In genomic region chr5:106876665-106877194, GRCh38 we compare ENCODE assay signal across 22 cellular contexts.
DNase-seq lines count a peak whose midpoint lies in the region; TF ChIP-seq lines count a peak whose summit lies in the region.
"Had no signal": no experiment of that assay in that cellular context is flagged by ENCODE, and none has a peak within 500 bp of the region (broad histone marks: within the 10 kb centered on the region; RNA-seq: fewer than 3 reads in every experiment).

No MANE protein-coding gene starts in this region.

- POLR2A ChIA-PET in activated CD4-positive, alpha-beta T cell treated with anti-CD3 and anti-CD28 coated beads, Interleukin-2, amount 10 ng/mL, durations not matched to agents 7 days and 5 days (lab: Charles Lee), result no interaction called here

- BruUV-seq in mammary epithelial cell (replicated peaks; lab: Mats Ljungman, UMichigan), result no TSS peak

- H3K9me3 Mint-ChIP-seq in activated CD4-positive, alpha-beta T cell treated with anti-CD3 and anti-CD28 coated beads, Interleukin-2, amount 10 ng/mL, durations not matched to agents 7 days and 5 days, result peaks cover 6% of the 10 kb centered on the region
- H3K9me3 Mint-ChIP-seq: activated T-cell treated with anti-CD3 and anti-CD28 coated beads, Interleukin-2, amount 50 U/mL, for 72 hours; immature natural killer cell; memory B cell had no signal

- no peaks in the 10 kb centered on the region for H3K79me1 ChIP-seq in trophoblast cell (ENCODE audit: low read length)

- no peak overlapping the region for H2AFZ ChIP-seq in mammary epithelial cell (ENCODE audit: low read depth, low read length)
- H2AFZ ChIP-seq in trophoblast cell (ENCODE audit: insufficient read depth, low read length, poor library complexity), result no peak overlapping the region

- no peak overlapping the region for H3K4me3 Mint-ChIP-seq in activated CD4-positive, alpha-beta T cell treated with anti-CD3 and anti-CD28 coated beads, Interleukin-2, amount 10 ng/mL, durations not matched to agents 7 days and 5 days
- H3K4me3 Mint-ChIP-seq: activated T-cell treated with anti-CD3 and anti-CD28 coated beads, Interleukin-2, amount 50 U/mL, for 72 hours; CD4-positive, alpha-beta T cell; immature natural killer cell; memory B cell; nephron; stimulated activated naive CD8-positive, alpha-beta T cell treated with anti-CD3 and anti-CD28 coated beads, Interleukin-15, Interleukin-2, amounts not matched to agents 100 ng/mL and 50 ng/mL, for 24 hours had no signal

- H3K27me3 Mint-ChIP-seq in activated CD4-positive, alpha-beta T cell treated with anti-CD3 and anti-CD28 coated beads, Interleukin-2, amount 10 ng/mL, durations not matched to agents 7 days and 5 days, result no peaks in the 10 kb centered on the region
- H3K27me3 Mint-ChIP-seq: CD4-positive, alpha-beta T cell; memory B cell; stimulated activated naive CD8-positive, alpha-beta T cell treated with anti-CD3 and anti-CD28 coated beads, Interleukin-15, Interleukin-2, amounts not matched to agents 100 ng/mL and 50 ng/mL, for 24 hours had no signal

- H3K9me3 ChIP-seq in mammary epithelial cell (replicated peaks; ENCODE audit: insufficient read depth, low read length) (no peaks in the 10 kb centered on the region), trophoblast cell (ENCODE audit: insufficient read depth, low read depth, low read length) (peaks cover 13% of the 10 kb centered on the region), Peyer's patch (peaks cover 0 to 7% (median 0%) of the 10 kb centered on the region in 4 donors)
- H3K9me3 ChIP-seq: uterus had no signal

- H3K27me3 ChIP-seq in mammary epithelial cell (ENCODE audit: insufficient read depth, low read length) (no peaks in the 10 kb centered on the region), trophoblast cell (ENCODE audit: insufficient read depth, low read length) (no peaks in the 10 kb centered on the region), Peyer's patch (no peaks in the 10 kb centered on the region)
- H3K27me3 ChIP-seq: SJSA1, uterus had no signal

- no peak overlapping the region for H3K4ac ChIP-seq in trophoblast cell (ENCODE audit: low read depth, low read length)

- H2BK120ac ChIP-seq in trophoblast cell (ENCODE audit: insufficient read depth, low read length, poor library complexity), result no peak overlapping the region

- peak; percentile 45 for DNase-seq in NCI-H748 (lab: John Stamatoyannopoulos, UW; ENCODE audit: unreplicated experiment)
- DNase-seq in NCI-H748 treated with DMSO at 0.1 percent for 48 hours (lab: John Stamatoyannopoulos, UW), result no peak
- peak; percentile 53 for DNase-seq in NB4 (ENCODE audit: low read depth)
- peak; percentile 24 for DNase-seq in mammary epithelial cell
- peak; percentile 80 to 82 for DNase-seq in trophoblast cell
- no peak for DNase-seq in Peyer's patch
- DNase-seq in activated CD4-positive, alpha-beta T cell treated with anti-CD3 and anti-CD28 coated beads, Interleukin-2, amount 10 ng/mL, durations not matched to agents 7 days and 5 days, result no peak
- no peak for DNase-seq in NCI-H446 (lab: John Stamatoyannopoulos, UW)
- DNase-seq: activated CD4-positive, alpha-beta T cell treated with anti-CD3 and anti-CD28 coated beads, Interleukin-2, amount 50 U/mL, for 48 hours; activated T-cell treated with anti-CD3 and anti-CD28 coated beads, Interleukin-2, amount 50 U/mL, for 72 hours; CD4-positive, alpha-beta T cell; central memory CD4-positive, alpha-beta T cell; GF-D8; immature natural killer cell; Kasumi-1; NCI-H2171; stimulated activated CD4-positive, alpha-beta T cell treated with anti-CD3 and anti-CD28 coated beads, Interleukin-12 subunit alpha, Interleukin-12 subunit beta, amount 100 ng/mL, for 4 hours; uterus had no signal

- intact Hi-C loops in mammary epithelial cell (cut with micrococcal nuclease), result no loop called here

- H3K4me1 Mint-ChIP-seq in activated CD4-positive, alpha-beta T cell treated with anti-CD3 and anti-CD28 coated beads, Interleukin-2, amount 10 ng/mL, durations not matched to agents 7 days and 5 days, result no peaks in the 10 kb centered on the region
- H3K4me1 Mint-ChIP-seq: immature natural killer cell, memory B cell had no signal

- H3K27ac ChIP-seq in mammary epithelial cell (ENCODE audit: insufficient read depth, low read depth, low read length), result no peak overlapping the region
- no peak overlapping the region for H3K27ac ChIP-seq in trophoblast cell (ENCODE audit: low read depth, low read length)
- H3K27ac ChIP-seq in Peyer's patch, result no peak overlapping the region
- H3K27ac ChIP-seq: SJSA1, uterus had no signal

- no peak overlapping the region for H4K91ac ChIP-seq in trophoblast cell (ENCODE audit: low read depth, low read length)

- in situ Hi-C loops in mammary epithelial cell (cut with MboI; ENCODE audit: low sequenced_read_pairs in 2 of 2), result no loop called here

- no peak overlapping the region for H3K23ac ChIP-seq in trophoblast cell (ENCODE audit: low read length)

- no peak overlapping the region for H2BK5ac ChIP-seq in trophoblast cell (ENCODE audit: low read depth, low read length, poor library complexity)

- no peaks in the 10 kb centered on the region for H3K79me2 ChIP-seq in mammary epithelial cell (ENCODE audit: insufficient read depth, low read length)
- no peaks in the 10 kb centered on the region for H3K79me2 ChIP-seq in trophoblast cell (ENCODE audit: control insufficient read depth, insufficient read depth, low read length, poor library complexity)

- no peak overlapping the region for H3K9ac ChIP-seq in mammary epithelial cell (ENCODE audit: insufficient read depth, low read length)
- no peak overlapping the region for H3K9ac ChIP-seq in trophoblast cell (ENCODE audit: low read length)

- H3K14ac ChIP-seq in trophoblast cell (ENCODE audit: low read length), result no peak overlapping the region

- H4K20me1 ChIP-seq in mammary epithelial cell (ENCODE audit: insufficient read depth, low read length), result no peaks in the 10 kb centered on the region

- no peaks in the 10 kb centered on the region for H3K36me3 Mint-ChIP-seq in activated CD4-positive, alpha-beta T cell treated with anti-CD3 and anti-CD28 coated beads, Interleukin-2, amount 10 ng/mL, durations not matched to agents 7 days and 5 days (ENCODE audit: low read depth)
- H3K36me3 Mint-ChIP-seq: immature natural killer cell, memory B cell had no signal

- no peak overlapping the region for H3K27ac Mint-ChIP-seq in activated CD4-positive, alpha-beta T cell treated with anti-CD3 and anti-CD28 coated beads, Interleukin-2, amount 10 ng/mL, durations not matched to agents 7 days and 5 days
- H3K27ac Mint-ChIP-seq: activated T-cell treated with anti-CD3 and anti-CD28 coated beads, Interleukin-2, amount 50 U/mL, for 72 hours; CD4-positive, alpha-beta T cell; immature natural killer cell; memory B cell; nephron; stimulated activated naive CD8-positive, alpha-beta T cell treated with anti-CD3 and anti-CD28 coated beads, Interleukin-15, Interleukin-2, amounts not matched to agents 100 ng/mL and 50 ng/mL, for 24 hours had no signal

- CTCF ChIA-PET in mammary epithelial cell (lab: Charles Lee; ENCODE audit: low non-redundant PET), result no interaction called here
- CTCF ChIA-PET in activated CD4-positive, alpha-beta T cell treated with anti-CD3 and anti-CD28 coated beads, Interleukin-2, amount 10 ng/mL, durations not matched to agents 7 days and 5 days (lab: Charles Lee), result no interaction called here

- dilution Hi-C loops in mammary epithelial cell (cut with HindIII; ENCODE audit: low sequenced_read_pairs), result no loop called here

- TF ChIP-seq CTCF in NB4 (IDR thresholded peaks at IDR 0.05; ENCODE audit: low read depth, low read length), result no peak
- TF ChIP-seq CTCF in mammary epithelial cell (conservative IDR thresholded peaks at IDR 0.05 in 1 of 2, IDR thresholded peaks at IDR 0.05 in 1 of 2; ENCODE audit: extremely low read depth in 1 of 2, insufficient read depth in 1 of 2, low read depth in 1 of 2, low read length in 2 of 2), result no peak
- TF ChIP-seq CTCF in Peyer's patch (IDR thresholded peaks at IDR 0.05), result no peak

- no peaks in the 10 kb centered on the region for H3K36me3 ChIP-seq in mammary epithelial cell (ENCODE audit: insufficient read depth, low read length)
- no peaks in the 10 kb centered on the region for H3K36me3 ChIP-seq in trophoblast cell (ENCODE audit: control insufficient read depth in 1 of 2, insufficient read depth in 2 of 2, low read length in 2 of 2)
- H3K36me3 ChIP-seq in Peyer's patch, result no peaks in the 10 kb centered on the region
- H3K36me3 ChIP-seq: SJSA1, uterus had no signal

- H4K8ac ChIP-seq in trophoblast cell (ENCODE audit: low read depth, low read length), result no peak overlapping the region

- no peak overlapping the region for H3K4me2 ChIP-seq in mammary epithelial cell (ENCODE audit: insufficient read depth, low read depth, low read length)
- no peak overlapping the region for H3K4me2 ChIP-seq in trophoblast cell (ENCODE audit: low read length)

- H4K12ac ChIP-seq in trophoblast cell (ENCODE audit: low read depth, low read length), result no peak overlapping the region

- TF ChIP-seq POLR2A in NB4 (IDR thresholded peaks at IDR 0.05; ENCODE audit: extremely low read depth, insufficient read length) (no peak), Peyer's patch (IDR thresholded peaks at IDR 0.05) (no peak)

- no peak overlapping the region for H2AK5ac ChIP-seq in trophoblast cell (ENCODE audit: low read length)

- no peak overlapping the region for H3K18ac ChIP-seq in trophoblast cell (ENCODE audit: low read length)

- H3K4me3 ChIP-seq in NB4 (ENCODE audit: low read depth, low read length) (no peak overlapping the region), mammary epithelial cell (replicated peaks in 1 of 3; ENCODE audit: insufficient read depth in 1 of 3, low read depth in 2 of 3, low read length in 3 of 3) (no peak overlapping the region), trophoblast cell (ENCODE audit: low read depth, low read length) (no peak overlapping the region), Peyer's patch (no peak overlapping the region)
- H3K4me3 ChIP-seq: SJSA1, uterus had no signal

- H2BK12ac ChIP-seq in trophoblast cell (ENCODE audit: low read length), result no peak overlapping the region

- WGBS in mammary epithelial cell (ENCODE audit: low coverage, missing lambda C conversion rate), result 45% methylated on average over 6 of the region's 7 CpGs
- no CpG with 5 or more reads among the region's 7 CpGs for WGBS in trophoblast cell (ENCODE audit: extremely low coverage, insufficient coverage, insufficient read length)

- H3K4me1 ChIP-seq in mammary epithelial cell (ENCODE audit: insufficient read depth, low read length), result peaks cover 5% of the 10 kb centered on the region
- no peaks in the 10 kb centered on the region for H3K4me1 ChIP-seq in trophoblast cell (ENCODE audit: control insufficient read depth in 1 of 2, insufficient read depth in 2 of 2, low read length in 2 of 2)
- no peaks in the 10 kb centered on the region for H3K4me1 ChIP-seq in Peyer's patch
- H3K4me1 ChIP-seq: SJSA1, uterus had no signal

Comparison
In these comparisons a context has a peak if more than half of its experiments do, and no peak if none do; other contexts are left out.
1. DNase-seq: peak in NCI-H748 (single experiment), NB4 (single experiment), mammary epithelial cell (single experiment) and trophoblast cell (2 of 2); none in NCI-H748 treated with DMSO at 0.1 percent for 48 hours (single experiment), Peyer's patch (0 of 3), activated CD4-positive, alpha-beta T cell treated with anti-CD3 and anti-CD28 coated beads, Interleukin-2, amount 10 ng/mL, durations not matched to agents 7 days and 5 days (single experiment) and NCI-H446 (0 of 2).